8 cellular contexts compared by ENCODE assay signal in the genomic region with DNA sequence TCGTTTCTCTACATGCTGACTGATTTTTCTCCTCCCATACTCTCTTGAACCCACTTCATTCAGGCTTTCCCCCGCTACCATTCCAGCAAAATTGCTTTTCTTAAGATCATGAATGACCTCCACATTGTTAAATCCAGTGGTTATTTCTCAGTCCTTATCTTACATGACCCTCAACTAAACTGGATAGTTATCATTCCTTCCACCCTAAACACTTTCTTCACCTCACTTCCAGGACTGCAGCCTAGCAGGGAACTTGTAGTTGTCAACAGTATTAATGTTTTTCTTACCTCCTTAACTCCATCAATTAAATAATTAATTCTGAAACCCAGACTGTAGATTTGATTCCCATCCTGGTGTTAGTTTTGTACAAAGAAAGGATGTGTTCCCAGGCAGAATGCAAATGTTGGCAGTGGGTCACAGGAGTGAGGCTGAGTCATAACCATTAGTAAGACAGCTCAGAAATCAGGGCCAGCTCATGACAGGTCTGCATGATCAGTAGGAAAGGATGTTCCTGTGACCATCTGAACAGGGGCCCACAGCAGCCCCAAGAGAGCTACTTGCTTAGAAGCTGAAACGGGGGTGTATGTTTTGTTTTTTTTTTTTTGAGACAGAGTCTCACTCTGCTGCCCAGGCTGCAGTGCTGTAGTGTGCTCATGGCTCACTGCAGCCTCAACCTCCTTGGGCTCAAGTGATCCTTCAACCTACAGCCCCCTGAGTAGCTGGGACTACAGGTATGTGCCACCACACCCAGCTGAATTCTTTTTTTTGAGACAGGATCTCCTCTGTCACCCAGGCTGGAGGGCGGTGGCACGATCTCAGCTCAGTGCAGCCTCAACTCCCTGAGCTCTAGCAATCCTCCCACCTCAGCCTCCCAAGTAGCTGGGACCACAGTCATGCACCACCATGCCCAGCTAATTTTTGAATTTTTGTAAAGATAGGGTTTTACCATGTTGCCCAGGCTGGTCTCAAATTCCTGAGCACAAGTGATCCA. TPM values are rescaled to one million over a fixed set of nuclear protein-coding genes. Genes with fewer than 3 reads are reported as not detected.
DNase-seq lines count a peak whose midpoint lies in the region; ATAC-seq and TF ChIP-seq lines count a peak whose summit lies in the region.

No MANE protein-coding gene starts in this region.

- intact Hi-C loops in aorta (cut with DNase I), result no loop called here

- H3K36me3 ChIP-seq in hepatocyte (replicated peaks; ENCODE audit: insufficient read depth, low read depth) (no peaks in the 10 kb centered on the region), aorta (ENCODE audit: control insufficient read depth in 1 of 2, insufficient read depth in 2 of 2, low read length in 1 of 2) (no peaks in the 10 kb centered on the region)

- H3K79me2 ChIP-seq in hepatocyte, result no peaks in the 10 kb centered on the region

- H3K4me3 ChIP-seq in hepatocyte (no peak overlapping the region), aorta (ENCODE audit: low read length in 2 of 2) (no peak overlapping the region)

- no peaks in the 10 kb centered on the region for H3K27me3 ChIP-seq in hepatocyte
- no peaks in the 10 kb centered on the region for H3K27me3 ChIP-seq in aorta (ENCODE audit: control insufficient read depth in 1 of 2, insufficient read depth in 2 of 2, low read length in 1 of 2)

- no peak for TF ChIP-seq CTCF in hepatocyte (IDR thresholded peaks at IDR 0.05; ENCODE audit: poor library complexity)

- WGBS in hepatocyte (ENCODE audit: low lambda C conversion rate, missing lambda C conversion rate), result 85% methylated on average over 5 of the region's 5 CpGs
- 55 to 58% methylated on average over 5 of the region's 5 CpGs for WGBS in aorta, 2 donors

- H2AFZ ChIP-seq in hepatocyte, result no peak overlapping the region

- peak; percentile 92 for DNase-seq in AG08395 (ENCODE audit: low spot score)
- DNase-seq in RPMI7951 (ENCODE audit: low read depth), result peak; percentile 95
- DNase-seq in hepatocyte (ENCODE audit: low spot score), result peak; percentile 76
- DNase-seq in aorta, result peak in 1 of 2 donors; percentile 74
- DNase-seq in NCI-H2227 treated with DMSO at 0.1 percent for 48 hours (lab: John Stamatoyannopoulos, UW), result no peak
- DNase-seq in NCI-H1048 (lab: John Stamatoyannopoulos, UW), result no peak

- H3K9me2 ChIP-seq in hepatocyte (replicated peaks; ENCODE audit: insufficient read depth), result no peaks in the 10 kb centered on the region

- H3K27ac ChIP-seq in hepatocyte (peak overlapping the region; percentile 42), aorta (ENCODE audit: low read depth in 1 of 2, low read length in 2 of 2) (no peak overlapping the region)

- H3K9me3 ChIP-seq in hepatocyte (ENCODE audit: low read depth) (no peaks in the 10 kb centered on the region), aorta (ENCODE audit: control insufficient read depth, low read length) (no peaks in the 10 kb centered on the region)

- H3K4me2 ChIP-seq in hepatocyte, result no peak overlapping the region

- ATAC-seq in GM18868 (IDR thresholded peaks at IDR 0.05; ENCODE audit: unreplicated experiment), result peak; percentile 73
- ATAC-seq in HG03025 (IDR thresholded peaks at IDR 0.05; ENCODE audit: low FRiP score, unreplicated experiment), result peak; percentile 46
- ATAC-seq in aorta (ENCODE audit: low FRiP score), result peak; percentile 68

- H3K4me1 ChIP-seq in hepatocyte (ENCODE audit: insufficient read depth) (no peaks in the 10 kb centered on the region), aorta (ENCODE audit: control insufficient read depth in 1 of 2, insufficient read depth in 2 of 2, low read length in 2 of 2) (no peaks in the 10 kb centered on the region)

- H4K20me1 ChIP-seq in hepatocyte (ENCODE audit: insufficient read depth, poor library complexity, severe bottlenecking), result no peaks in the 10 kb centered on the region

RNA-seq across cellular contexts. Expression of a gene that starts 9.1 kb away (rescaled TPM):
- total RNA-seq in RPMI7951 (2014; rRNA removed; shearing (Covaris generic)), result 0.96 and 1.5 TPM in 2 replicates
- total RNA-seq in hepatocyte (0.24 and 0.60 TPM in 2 replicates), aorta (not detected)
- polyA plus RNA-seq in hepatocyte (0.24 and 0.80 TPM in 2 replicates), aorta (not detected)

Comparison
In these comparisons a context has a peak if more than half of its experiments do, and no peak if none do; other contexts are left out.
1. DNase-seq: peak in AG08395 (single experiment), RPMI7951 (single experiment) and hepatocyte (single experiment); none in NCI-H2227 treated with DMSO at 0.1 percent for 48 hours (single experiment) and NCI-H1048 (single experiment).
2. Peak in every context shown above with its lines, with median percentiles within 50 percentile points of each other: ATAC-seq.